In the genomic region with DNA sequence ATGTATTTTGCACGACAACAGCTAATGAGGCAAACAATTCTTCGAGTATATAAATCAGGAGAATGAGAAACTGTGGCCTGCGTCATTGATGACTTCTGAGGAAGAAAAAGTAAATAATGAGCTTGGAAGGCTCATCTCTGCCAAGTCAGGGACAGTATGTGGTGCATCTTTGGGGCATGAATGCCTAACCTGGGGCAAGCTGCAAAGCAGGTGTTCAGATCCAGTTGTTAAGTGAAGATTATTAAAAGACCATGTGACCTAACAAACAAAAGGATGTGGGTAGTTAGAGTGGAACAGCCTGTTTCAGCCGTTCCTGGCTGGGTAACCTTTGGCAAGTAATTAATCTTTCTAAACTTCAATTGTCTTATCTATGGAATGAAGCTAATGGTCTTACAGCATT, we compare ENCODE assay signal across 1 cellular context.
A peak's percentile ranks its signal among the peaks of the same experiment; 100 is the strongest.
TF ChIP-seq lines count a peak whose summit lies in the region.

No MANE protein-coding gene starts in this region.

TF ChIP-seq in A549, 52 proteins besides CTCF, POLR2A, EP300 and RAD21:
- TF ChIP-seq TFCP2L1 (CRISPR knock-in tag; IDR thresholded peaks at IDR 0.05) (no peak), REST (IDR thresholded peaks at IDR 0.05) (no peak), FOXS1 (CRISPR knock-in tag; IDR thresholded peaks at IDR 0.05) (no peak), ATOH8 (CRISPR knock-in tag; IDR thresholded peaks at IDR 0.05; ENCODE audit: low read depth) (no peak), FOSB (CRISPR knock-in tag; IDR thresholded peaks at IDR 0.05) (no peak), SREBF2 (IDR thresholded peaks at IDR 0.05) (no peak), PBX3 (IDR thresholded peaks at IDR 0.05) (no peak), HOXA7 (CRISPR knock-in tag; IDR thresholded peaks at IDR 0.05) (no peak), RFX5 (IDR thresholded peaks at IDR 0.05) (no peak), ZNF302 (CRISPR knock-in tag; IDR thresholded peaks at IDR 0.05) (no peak), EHMT2 (IDR thresholded peaks at IDR 0.05; ENCODE audit: low read depth) (no peak), NFE2L2 (conservative IDR thresholded peaks at IDR 0.05; ENCODE audit: low read length) (no peak), POLR2AphosphoS2 (conservative IDR thresholded peaks at IDR 0.05; ENCODE audit: low read length) (no peak), CBX2 (IDR thresholded peaks at IDR 0.05; ENCODE audit: borderline replicate concordance, low read depth) (no peak), HOXB13 (CRISPR knock-in tag; IDR thresholded peaks at IDR 0.05; ENCODE audit: low read depth) (no peak), JUNB (IDR thresholded peaks at IDR 0.05) (peak; percentile 66; the same call in 1 of the 2 replicates), ZC3H11A (IDR thresholded peaks at IDR 0.05) (no peak), GATA3 (IDR thresholded peaks at IDR 0.05; ENCODE audit: borderline replicate concordance) (peak; percentile 95), NR3C1 (IDR thresholded peaks at IDR 0.05) (no peak), JUN (IDR thresholded peaks at IDR 0.05) (peak; percentile 64 to 67; a peak in 2 of 5 replicates), NPAS2 (CRISPR knock-in tag; IDR thresholded peaks at IDR 0.05; ENCODE audit: borderline replicate concordance) (no peak), ZSCAN20 (CRISPR knock-in tag; IDR thresholded peaks at IDR 0.05) (no peak), SMC3 (IDR thresholded peaks at IDR 0.05) (peak; percentile 26; the same call in 1 of the 3 replicates), RCOR1 (IDR thresholded peaks at IDR 0.05; ENCODE audit: low read depth, low read length) (no peak), CHD2 (IDR thresholded peaks at IDR 0.05; ENCODE audit: low read length, partially characterized antibody) (no peak), MYC (IDR thresholded peaks at IDR 0.05; ENCODE audit: borderline replicate concordance, low read length) (no peak), CBX8 (IDR thresholded peaks at IDR 0.05) (no peak), MAZ (IDR thresholded peaks at IDR 0.05; ENCODE audit: borderline replicate concordance, low read depth, low read length) (no peak), KDM5A (IDR thresholded peaks at IDR 0.05) (no peak), FOSL2 (IDR thresholded peaks at IDR 0.05) (no peak), FOSL2 (CRISPR knock-in tag; IDR thresholded peaks at IDR 0.05) (peak; percentile 75), KDM1A (IDR thresholded peaks at IDR 0.05; ENCODE audit: low read depth) (no peak), PHF8 (IDR thresholded peaks at IDR 0.05; ENCODE audit: borderline replicate concordance, low read depth) (no peak), ESRRA (IDR thresholded peaks at IDR 0.05; ENCODE audit: borderline replicate concordance, low read length) (no peak), TP53 (CRISPR knock-in tag; IDR thresholded peaks at IDR 0.05) (no peak), HDAC2 (IDR thresholded peaks at IDR 0.05) (no peak), ZFP36 (IDR thresholded peaks at IDR 0.05; ENCODE audit: borderline replicate concordance, partially characterized antibody) (no peak), CHD4 (IDR thresholded peaks at IDR 0.05; ENCODE audit: borderline replicate concordance) (no peak), RNF2 (IDR thresholded peaks at IDR 0.05; ENCODE audit: borderline replicate concordance, low read depth) (no peak), MAFK (IDR thresholded peaks at IDR 0.05; ENCODE audit: partially characterized antibody) (no peak), CEBPB (IDR thresholded peaks at IDR 0.05) (0 out of 4 replicates have a peak, but pooled peaks of 1 of the 2 experiments have one; percentile 42), HEYL (CRISPR knock-in tag; IDR thresholded peaks at IDR 0.05) (no peak), RARB (CRISPR knock-in tag; IDR thresholded peaks at IDR 0.05) (0 out of 2 replicates have a peak, but pooled peaks have one; percentile 38), EHF (CRISPR knock-in tag; IDR thresholded peaks at IDR 0.05) (no peak), BHLHE40 (IDR thresholded peaks at IDR 0.05; ENCODE audit: low read depth, low read length) (no peak), HOXB5 (CRISPR knock-in tag; IDR thresholded peaks at IDR 0.05) (0 out of 2 replicates have a peak, but pooled peaks have one; percentile 27)
- TF ChIP-seq, protein P1, sequence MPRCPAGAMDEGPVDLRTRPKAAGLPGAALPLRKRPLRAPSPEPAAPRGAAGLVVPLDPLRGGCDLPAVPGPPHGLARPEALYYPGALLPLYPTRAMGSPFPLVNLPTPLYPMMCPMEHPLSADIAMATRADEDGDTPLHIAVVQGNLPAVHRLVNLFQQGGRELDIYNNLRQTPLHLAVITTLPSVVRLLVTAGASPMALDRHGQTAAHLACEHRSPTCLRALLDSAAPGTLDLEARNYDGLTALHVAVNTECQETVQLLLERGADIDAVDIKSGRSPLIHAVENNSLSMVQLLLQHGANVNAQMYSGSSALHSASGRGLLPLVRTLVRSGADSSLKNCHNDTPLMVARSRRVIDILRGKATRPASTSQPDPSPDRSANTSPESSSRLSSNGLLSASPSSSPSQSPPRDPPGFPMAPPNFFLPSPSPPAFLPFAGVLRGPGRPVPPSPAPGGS (IDR thresholded peaks at IDR 0.05), result 0 out of 3 replicates have a peak, but pooled peaks have one; percentile 46
- TF ChIP-seq, protein P2, sequence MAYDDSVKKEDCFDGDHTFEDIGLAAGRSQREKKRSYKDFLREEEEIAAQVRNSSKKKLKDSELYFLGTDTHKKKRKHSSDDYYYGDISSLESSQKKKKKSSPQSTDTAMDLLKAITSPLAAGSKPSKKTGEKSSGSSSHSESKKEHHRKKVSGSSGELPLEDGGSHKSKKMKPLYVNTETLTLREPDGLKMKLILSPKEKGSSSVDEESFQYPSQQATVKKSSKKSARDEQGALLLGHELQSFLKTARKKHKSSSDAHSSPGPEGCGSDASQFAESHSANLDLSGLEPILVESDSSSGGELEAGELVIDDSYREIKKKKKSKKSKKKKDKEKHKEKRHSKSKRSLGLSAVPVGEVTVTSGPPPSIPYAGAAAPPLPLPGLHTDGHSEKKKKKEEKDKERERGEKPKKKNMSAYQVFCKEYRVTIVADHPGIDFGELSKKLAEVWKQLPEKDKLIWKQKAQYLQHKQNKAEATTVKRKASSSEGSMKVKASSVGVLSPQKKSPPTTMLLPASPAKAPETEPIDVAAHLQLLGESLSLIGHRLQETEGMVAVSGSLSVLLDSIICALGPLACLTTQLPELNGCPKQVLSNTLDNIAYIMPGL (CRISPR knock-in tag; IDR thresholded peaks at IDR 0.05; ENCODE audit: borderline replicate concordance), result no peak
- TF ChIP-seq, protein P3, sequence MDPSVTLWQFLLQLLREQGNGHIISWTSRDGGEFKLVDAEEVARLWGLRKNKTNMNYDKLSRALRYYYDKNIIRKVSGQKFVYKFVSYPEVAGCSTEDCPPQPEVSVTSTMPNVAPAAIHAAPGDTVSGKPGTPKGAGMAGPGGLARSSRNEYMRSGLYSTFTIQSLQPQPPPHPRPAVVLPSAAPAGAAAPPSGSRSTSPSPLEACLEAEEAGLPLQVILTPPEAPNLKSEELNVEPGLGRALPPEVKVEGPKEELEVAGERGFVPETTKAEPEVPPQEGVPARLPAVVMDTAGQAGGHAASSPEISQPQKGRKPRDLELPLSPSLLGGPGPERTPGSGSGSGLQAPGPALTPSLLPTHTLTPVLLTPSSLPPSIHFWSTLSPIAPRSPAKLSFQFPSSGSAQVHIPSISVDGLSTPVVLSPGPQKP (IDR thresholded peaks at IDR 0.05; ENCODE audit: low read depth, low read length), result no peak
- TF ChIP-seq, protein P4, sequence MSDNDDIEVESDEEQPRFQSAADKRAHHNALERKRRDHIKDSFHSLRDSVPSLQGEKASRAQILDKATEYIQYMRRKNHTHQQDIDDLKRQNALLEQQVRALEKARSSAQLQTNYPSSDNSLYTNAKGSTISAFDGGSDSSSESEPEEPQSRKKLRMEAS (IDR thresholded peaks at IDR 0.05), result peak; percentile 54; the same call in 1 of the 2 replicates
- TF ChIP-seq, protein P5, sequence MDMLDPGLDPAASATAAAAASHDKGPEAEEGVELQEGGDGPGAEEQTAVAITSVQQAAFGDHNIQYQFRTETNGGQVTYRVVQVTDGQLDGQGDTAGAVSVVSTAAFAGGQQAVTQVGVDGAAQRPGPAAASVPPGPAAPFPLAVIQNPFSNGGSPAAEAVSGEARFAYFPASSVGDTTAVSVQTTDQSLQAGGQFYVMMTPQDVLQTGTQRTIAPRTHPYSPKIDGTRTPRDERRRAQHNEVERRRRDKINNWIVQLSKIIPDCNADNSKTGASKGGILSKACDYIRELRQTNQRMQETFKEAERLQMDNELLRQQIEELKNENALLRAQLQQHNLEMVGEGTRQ (IDR thresholded peaks at IDR 0.05), result no peak
- TF ChIP-seq, protein P6, sequence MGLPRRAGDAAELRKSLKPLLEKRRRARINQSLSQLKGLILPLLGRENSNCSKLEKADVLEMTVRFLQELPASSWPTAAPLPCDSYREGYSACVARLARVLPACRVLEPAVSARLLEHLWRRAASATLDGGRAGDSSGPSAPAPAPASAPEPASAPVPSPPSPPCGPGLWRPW (IDR thresholded peaks at IDR 0.05), result no peak
- TF ChIP-seq, protein P7, sequence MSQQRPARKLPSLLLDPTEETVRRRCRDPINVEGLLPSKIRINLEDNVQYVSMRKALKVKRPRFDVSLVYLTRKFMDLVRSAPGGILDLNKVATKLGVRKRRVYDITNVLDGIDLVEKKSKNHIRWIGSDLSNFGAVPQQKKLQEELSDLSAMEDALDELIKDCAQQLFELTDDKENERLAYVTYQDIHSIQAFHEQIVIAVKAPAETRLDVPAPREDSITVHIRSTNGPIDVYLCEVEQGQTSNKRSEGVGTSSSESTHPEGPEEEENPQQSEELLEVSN (IDR thresholded peaks at IDR 0.05; ENCODE audit: borderline replicate concordance, low read depth), result no peak
